In the genomic region with DNA sequence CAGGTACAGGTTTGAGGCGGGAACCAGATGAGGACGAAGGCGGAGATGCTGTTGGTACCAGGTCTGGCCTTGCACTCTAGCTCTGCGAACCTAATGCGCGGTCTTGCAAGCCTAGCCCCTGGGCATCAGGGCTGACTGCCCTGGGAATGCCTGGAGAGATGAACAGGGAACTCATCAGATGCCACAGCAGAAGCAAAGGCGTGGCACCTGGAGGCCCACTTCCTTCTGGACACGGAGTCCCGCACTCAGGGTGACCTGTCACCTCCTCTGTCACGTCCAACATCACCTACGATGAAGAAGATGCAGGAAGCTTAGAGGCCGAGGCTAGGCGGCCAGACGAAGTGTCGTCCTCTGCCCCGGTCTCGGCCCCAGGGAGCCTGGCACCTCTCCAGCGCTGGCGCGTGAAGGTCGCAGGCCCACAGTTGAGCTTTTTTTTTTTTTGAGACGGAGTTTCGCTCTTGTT, we compare ENCODE assay signal across 8 cellular contexts. TPM values are rescaled to one million over a fixed set of nuclear protein-coding genes. Genes with fewer than 3 reads are reported as not detected.
A peak's percentile ranks its signal among the peaks of the same experiment; 100 is the strongest.
DNase-seq lines count a peak whose midpoint lies in the region; ATAC-seq and TF ChIP-seq lines count a peak whose summit lies in the region.

No MANE protein-coding gene starts in this region.

- no peaks in the 10 kb centered on the region for H3K9me3 Mint-ChIP-seq in WTC11

- H3K36me3 Mint-ChIP-seq in WTC11, result no peaks in the 10 kb centered on the region; the same call in 1 of the 2 replicates

- POLR2A ChIA-PET in WTC11 (lab: Charles Lee), result interaction anchor here (0.6 to 2.1 kb wide), 5 partner anchors 9 to 428 kb away, joined by 3 to 27 read pairs (median 7); a partner anchor contains a TSS

- 64 to 69% methylated on average over 22 to 23 of the region's 23 CpGs for WGBS in heart right ventricle, 2 donors

- peak overlapping the region; percentile 8 to 68 (median 56) for H3K4me3 ChIP-seq in heart right ventricle
- H3K4me3 ChIP-seq in skeletal muscle satellite cell (ENCODE audit: low read length), result peak overlapping the region; percentile 70

- H3K4me1 Mint-ChIP-seq in WTC11, result peaks cover 16% of the 10 kb centered on the region

- intact Hi-C loops in Right ventricle myocardium inferior (cut with DNase I) (no loop called here), cardiac septum (cut with DNase I) (no loop called here), heart right ventricle (cut with DNase I) (loop anchor here in 1 of 10 donors (1.0 kb wide), 1 partner anchor 10 kb away; a partner anchor contains a TSS)

- H3K27me3 Mint-ChIP-seq in WTC11 (ENCODE audit: low read depth), result no peaks in the 10 kb centered on the region

- H3K36me3 ChIP-seq in heart right ventricle, result peaks cover 0 to 15% (median under 1%) of the 10 kb centered on the region in 9 donors
- peaks cover 5% of the 10 kb centered on the region for H3K36me3 ChIP-seq in skeletal muscle satellite cell (ENCODE audit: insufficient read depth, low read length)

- H3K9ac ChIP-seq in skeletal muscle satellite cell (ENCODE audit: low read depth, low read length), result peak overlapping the region; percentile 89

- CTCF ChIA-PET in WTC11 (lab: Charles Lee), result interaction anchor here (0.6 to 2.1 kb wide), 47 partner anchors 9 to 1044 kb away, joined by 3 to 44 read pairs (median 4); a partner anchor contains a TSS

- H3K9me3 ChIP-seq in heart right ventricle (no peaks in the 10 kb centered on the region), skeletal muscle satellite cell (replicated peaks; ENCODE audit: low read length) (no peaks in the 10 kb centered on the region)

- H3K4me2 ChIP-seq in skeletal muscle satellite cell (ENCODE audit: low read length), result peak overlapping the region; percentile 91

- TF ChIP-seq CTCF in WTC11 (IDR thresholded peaks at IDR 0.05) (no peak), heart right ventricle (IDR thresholded peaks at IDR 0.05) (no peak)

- peaks cover 0 to 54% (median 24%) of the 10 kb centered on the region in 9 donors for H3K4me1 ChIP-seq in heart right ventricle
- H3K4me1 ChIP-seq in skeletal muscle satellite cell (ENCODE audit: control insufficient read depth, insufficient read depth, low read length), result peaks cover 16% of the 10 kb centered on the region

- peak overlapping the region in 9 of 10 donors; percentile 84 to 98 (median 91) for H3K27ac ChIP-seq in heart right ventricle

- ATAC-seq in Right ventricle myocardium inferior, result peak; percentile 17
- no peak for ATAC-seq in WTC11
- peak; percentile 2 to 49 (median 10) for ATAC-seq in heart right ventricle

- H3K27me3 ChIP-seq in heart right ventricle, result no peaks in the 10 kb centered on the region
- no peaks in the 10 kb centered on the region for H3K27me3 ChIP-seq in skeletal muscle satellite cell (ENCODE audit: control insufficient read depth, insufficient read depth, low read length)

- H3K4me3 Mint-ChIP-seq in WTC11, result peak overlapping the region; percentile 75

- DNase-seq in Right ventricle myocardium inferior (ENCODE audit: missing footprints), result no peak
- DNase-seq in cardiac septum (ENCODE audit: low spot score), result no peak
- DNase-seq in WTC11 (ENCODE audit: low spot score), result no peak
- DNase-seq in heart right ventricle, result peak; percentile 33 to 62
- no peak for DNase-seq in NCI-H2171 treated with DMSO at 0.1 percent for 48 hours (lab: John Stamatoyannopoulos, UW)
- no peak for DNase-seq in NCI-H446 treated with DMSO at 0.1 percent for 48 hours (lab: John Stamatoyannopoulos, UW)
- DNase-seq in activated gamma-delta T cell treated with Interleukin-2 at 50 U/mL for 16 hours, result no peak

- no peak overlapping the region for H3K27ac Mint-ChIP-seq in WTC11

TF ChIP-seq in WTC11, 78 proteins besides CTCF, POLR2A, EP300 and RAD21:
- no peak for TF ChIP-seq PRRX2 (CRISPR knock-in tag; IDR thresholded peaks at IDR 0.05)
- TF ChIP-seq KAT7 (CRISPR knock-in tag; IDR thresholded peaks at IDR 0.05; ENCODE audit: borderline replicate concordance), result no peak
- no peak for TF ChIP-seq TEAD4 (CRISPR knock-in tag; IDR thresholded peaks at IDR 0.05)
- TF ChIP-seq GABPB1 (CRISPR knock-in tag; IDR thresholded peaks at IDR 0.05), result no peak
- TF ChIP-seq, protein P1, sequence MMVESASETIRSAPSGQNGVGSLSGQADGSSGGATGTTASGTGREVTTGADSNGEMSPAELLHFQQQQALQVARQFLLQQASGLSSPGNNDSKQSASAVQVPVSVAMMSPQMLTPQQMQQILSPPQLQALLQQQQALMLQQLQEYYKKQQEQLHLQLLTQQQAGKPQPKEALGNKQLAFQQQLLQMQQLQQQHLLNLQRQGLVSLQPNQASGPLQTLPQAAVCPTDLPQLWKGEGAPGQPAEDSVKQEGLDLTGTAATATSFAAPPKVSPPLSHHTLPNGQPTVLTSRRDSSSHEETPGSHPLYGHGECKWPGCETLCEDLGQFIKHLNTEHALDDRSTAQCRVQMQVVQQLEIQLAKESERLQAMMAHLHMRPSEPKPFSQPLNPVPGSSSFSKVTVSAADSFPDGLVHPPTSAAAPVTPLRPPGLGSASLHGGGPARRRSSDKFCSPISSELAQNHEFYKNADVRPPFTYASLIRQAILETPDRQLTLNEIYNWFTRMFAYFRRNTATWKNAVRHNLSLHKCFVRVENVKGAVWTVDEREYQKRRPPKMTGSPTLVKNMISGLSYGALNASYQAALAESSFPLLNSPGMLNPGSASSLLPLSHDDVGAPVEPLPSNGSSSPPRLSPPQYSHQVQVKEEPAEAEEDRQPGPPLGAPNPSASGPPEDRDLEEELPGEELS (CRISPR knock-in tag; IDR thresholded peaks at IDR 0.05), result no peak
- no peak for TF ChIP-seq GTF2I (CRISPR knock-in tag; conservative IDR thresholded peaks at IDR 0.05)
- no peak for TF ChIP-seq HMGA2 (CRISPR knock-in tag; IDR thresholded peaks at IDR 0.05)
- TF ChIP-seq, protein P2, sequence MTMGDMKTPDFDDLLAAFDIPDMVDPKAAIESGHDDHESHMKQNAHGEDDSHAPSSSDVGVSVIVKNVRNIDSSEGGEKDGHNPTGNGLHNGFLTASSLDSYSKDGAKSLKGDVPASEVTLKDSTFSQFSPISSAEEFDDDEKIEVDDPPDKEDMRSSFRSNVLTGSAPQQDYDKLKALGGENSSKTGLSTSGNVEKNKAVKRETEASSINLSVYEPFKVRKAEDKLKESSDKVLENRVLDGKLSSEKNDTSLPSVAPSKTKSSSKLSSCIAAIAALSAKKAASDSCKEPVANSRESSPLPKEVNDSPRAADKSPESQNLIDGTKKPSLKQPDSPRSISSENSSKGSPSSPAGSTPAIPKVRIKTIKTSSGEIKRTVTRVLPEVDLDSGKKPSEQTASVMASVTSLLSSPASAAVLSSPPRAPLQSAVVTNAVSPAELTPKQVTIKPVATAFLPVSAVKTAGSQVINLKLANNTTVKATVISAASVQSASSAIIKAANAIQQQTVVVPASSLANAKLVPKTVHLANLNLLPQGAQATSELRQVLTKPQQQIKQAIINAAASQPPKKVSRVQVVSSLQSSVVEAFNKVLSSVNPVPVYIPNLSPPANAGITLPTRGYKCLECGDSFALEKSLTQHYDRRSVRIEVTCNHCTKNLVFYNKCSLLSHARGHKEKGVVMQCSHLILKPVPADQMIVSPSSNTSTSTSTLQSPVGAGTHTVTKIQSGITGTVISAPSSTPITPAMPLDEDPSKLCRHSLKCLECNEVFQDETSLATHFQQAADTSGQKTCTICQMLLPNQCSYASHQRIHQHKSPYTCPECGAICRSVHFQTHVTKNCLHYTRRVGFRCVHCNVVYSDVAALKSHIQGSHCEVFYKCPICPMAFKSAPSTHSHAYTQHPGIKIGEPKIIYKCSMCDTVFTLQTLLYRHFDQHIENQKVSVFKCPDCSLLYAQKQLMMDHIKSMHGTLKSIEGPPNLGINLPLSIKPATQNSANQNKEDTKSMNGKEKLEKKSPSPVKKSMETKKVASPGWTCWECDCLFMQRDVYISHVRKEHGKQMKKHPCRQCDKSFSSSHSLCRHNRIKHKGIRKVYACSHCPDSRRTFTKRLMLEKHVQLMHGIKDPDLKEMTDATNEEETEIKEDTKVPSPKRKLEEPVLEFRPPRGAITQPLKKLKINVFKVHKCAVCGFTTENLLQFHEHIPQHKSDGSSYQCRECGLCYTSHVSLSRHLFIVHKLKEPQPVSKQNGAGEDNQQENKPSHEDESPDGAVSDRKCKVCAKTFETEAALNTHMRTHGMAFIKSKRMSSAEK (CRISPR knock-in tag; IDR thresholded peaks at IDR 0.05; ENCODE audit: borderline replicate concordance), result no peak
- no peak for TF ChIP-seq SMAD4 (CRISPR knock-in tag; IDR thresholded peaks at IDR 0.05)
- no peak for TF ChIP-seq NFATC4 (CRISPR knock-in tag; IDR thresholded peaks at IDR 0.05)
- no peak for TF ChIP-seq RORB (CRISPR knock-in tag; IDR thresholded peaks at IDR 0.05)

RNA-seq across cellular contexts. Expression of a gene that starts 9.4 kb away (rescaled TPM):
- total RNA-seq in Right ventricle myocardium inferior (1,256 TPM), cardiac septum (1,178 TPM), WTC11 (2021) (2,441 to 2,639 TPM (median 2,597 TPM) in 3 replicates), heart right ventricle (1,000 to 10,000 TPM; 1,068 to 1,464 (median 1,266) TPM)
- 1,000 to 10,000 TPM; 1,192 to 2,100 TPM for polyA plus RNA-seq in heart right ventricle
- 78.8 and 92.8 TPM in 2 replicates for total RNA-seq in skeletal muscle satellite cell (2012; rRNA removed)

RNA-seq across cellular contexts. Expression of a gene that starts 47.9 kb away (rescaled TPM):
- total RNA-seq in Right ventricle myocardium inferior (1.5 TPM), cardiac septum (1.3 TPM), WTC11 (2021) (59.6 to 87.8 TPM (median 62.0 TPM) in 3 replicates), heart right ventricle (1 to 10 TPM in 5 of 10 donors, under 1 TPM in 5; 0.17 to 3.4 (median 0.83) TPM)
- under 1 TPM; 0.22 to 0.32 TPM for polyA plus RNA-seq in heart right ventricle
- 19.3 and 29.7 TPM in 2 replicates for total RNA-seq in skeletal muscle satellite cell (2012; rRNA removed)

Comparison
In these comparisons a context has a peak if more than half of its experiments do, and no peak if none do; other contexts are left out.
1. DNase-seq: peak in heart right ventricle (2 of 2); none in Right ventricle myocardium inferior (single experiment), cardiac septum (single experiment), WTC11 (single experiment), NCI-H2171 treated with DMSO at 0.1 percent for 48 hours (single experiment), NCI-H446 treated with DMSO at 0.1 percent for 48 hours (single experiment) and activated gamma-delta T cell treated with Interleukin-2 at 50 U/mL for 16 hours (single experiment).
2. RNA of a gene that starts 47.9 kb away (total RNA-seq): 59.6 to 87.8 TPM in WTC11; 1.5 TPM in Right ventricle myocardium inferior (single experiment), 1.3 TPM in cardiac septum (single experiment) and 0.17 to 3.4 TPM in heart right ventricle; every median in the first group is over 10 times any median in the second.